Comparison of ENCODE assay signal across 37 cellular contexts in the genomic region with DNA sequence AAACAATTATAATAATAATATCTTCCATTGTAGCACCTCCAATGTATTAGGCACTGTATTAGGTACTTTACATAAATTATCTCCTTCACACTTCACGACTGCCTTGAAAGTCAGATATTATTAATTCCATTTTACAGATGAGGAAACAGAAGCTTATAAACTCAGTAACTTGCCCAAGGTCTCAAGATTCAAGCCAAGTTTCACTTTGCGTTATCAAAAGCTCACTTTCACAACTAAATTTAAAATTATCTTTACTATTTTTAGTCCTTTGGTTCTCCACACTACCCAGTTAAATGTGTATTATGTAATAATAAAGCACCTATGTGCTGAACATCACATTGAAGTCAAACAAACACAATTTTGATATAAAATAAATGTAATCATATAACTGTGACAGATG. TPM values are rescaled to one million over a fixed set of nuclear protein-coding genes. Genes with fewer than 3 reads are reported as not detected.
DNase-seq lines count a peak whose midpoint lies in the region; ATAC-seq, FAIRE-seq and TF ChIP-seq lines count a peak whose summit lies in the region.
"Had no signal": no experiment of that assay in that cellular context is flagged by ENCODE, and none has a peak within 500 bp of the region (broad histone marks: within the 10 kb centered on the region; RNA-seq: fewer than 3 reads in every experiment).

No MANE protein-coding gene starts in this region.

- intact Hi-C loops in activated CD4-positive, alpha-beta T cell treated with anti-CD3 and anti-CD28 coated beads, Interleukin-2, amount 10 ng/mL, durations not matched to agents 24 days and 14 days (cut with micrococcal nuclease) = no loop called here
- intact Hi-C loops in GM12878 (cut with micrococcal nuclease; ENCODE audit: unreplicated experiment) = loop anchor here (5.0 kb wide), 1 partner anchor 55 kb away; a partner anchor contains a TSS

- ATAC-seq in GM12878 = peak; percentile 65
- ATAC-seq in stimulated activated memory B cell treated with anti-CD40 and anti-IgM and Interleukin-4, amounts not matched to agents 10 μg/mL and 1 μg/mL and 100 μg/mL, for 72 hours = no peak
- ATAC-seq: gastroesophageal sphincter; K562; stimulated activated naive CD8-positive, alpha-beta T cell treated with anti-CD3 and anti-CD28 coated beads, Interleukin-15, amount 100 ng/mL, for 72 hours had no signal

- peak in 1 of 2 experiments; percentile 24; a peak in 1 of 4 replicates for TF ChIP-seq EP300 in GM12878 (IDR thresholded peaks at IDR 0.05; ENCODE audit: borderline replicate concordance in 1 of 2, control insufficient read depth in 1 of 2, low read depth in 2 of 2, low read length in 2 of 2)

- H4K20me1 ChIP-seq in KMS-11 (ENCODE audit: insufficient read depth) (no peaks in the 10 kb centered on the region), GM12878 (ENCODE audit: control insufficient read depth, insufficient read depth) (peaks cover 3% of the 10 kb centered on the region; the same call in 1 of the 2 replicates)

- FAIRE-seq in GM12878 (lab: Jason Lieb, UNC) = no peak
- FAIRE-seq: bronchial epithelial cell, colon, G401.6, K562, small intestine had no signal

- H3K4me1 ChIP-seq in KMS-11 (ENCODE audit: low read depth, poor library complexity, severe bottlenecking) = peaks cover 26% of the 10 kb centered on the region
- H3K4me1 ChIP-seq in GM12878 (ENCODE audit: control insufficient read depth, insufficient read depth, low read length) = peaks cover 28% of the 10 kb centered on the region
- H3K4me1 ChIP-seq: parathyroid adenoma had no signal

- H3K4me3 ChIP-seq in KMS-11 (IDR thresholded peaks at IDR 0.05; ENCODE audit: insufficient read depth, low read depth, low read length) (no peak overlapping the region), GM12878 (no peak overlapping the region), MG63 (no peak overlapping the region)
- H3K4me3 ChIP-seq: gastroesophageal sphincter, K562, lung, thoracic aorta had no signal

- H3K36me3 Mint-ChIP-seq in activated CD4-positive, alpha-beta T cell treated with anti-CD3 and anti-CD28 coated beads, Interleukin-2, amount 10 ng/mL, durations not matched to agents 24 days and 14 days (ENCODE audit: low read depth) = peaks cover 14% of the 10 kb centered on the region
- peaks cover 11% of the 10 kb centered on the region for H3K36me3 Mint-ChIP-seq in activated CD4-positive, alpha-beta T cell treated with anti-CD3 and anti-CD28 coated beads, Interleukin-2, amount 10 ng/mL, durations not matched to agents 7 days and 5 days (ENCODE audit: low read depth)
- H3K36me3 Mint-ChIP-seq in stimulated activated memory B cell treated with anti-CD40 and anti-IgM and Interleukin-4, amounts not matched to agents 10 μg/mL and 1 μg/mL and 100 μg/mL, for 72 hours = peaks cover 12% of the 10 kb centered on the region

- peaks cover 2% of the 10 kb centered on the region; the same call in 2 of the 3 replicates for H3K9me3 ChIP-seq in GM12878 (replicated peaks; ENCODE audit: control insufficient read depth, insufficient read depth, low read length)
- no peaks in the 10 kb centered on the region for H3K9me3 ChIP-seq in MG63
- H3K9me3 ChIP-seq: gastroesophageal sphincter, thoracic aorta had no signal

- CTCF ChIA-PET in activated CD4-positive, alpha-beta T cell treated with anti-CD3 and anti-CD28 coated beads, Interleukin-2, amount 10 ng/mL, durations not matched to agents 7 days and 5 days (lab: Charles Lee) = no interaction called here
- CTCF ChIA-PET in GM12878 (lab: Yijun Ruan, JAX) = interaction anchor here (0.7 to 4.0 kb wide), 13 partner anchors 9 to 229 kb away, joined by 3 to 28 read pairs (median 7); no protein-coding TSS in a partner anchor

- H3K27ac ChIP-seq in KMS-11 = no peak overlapping the region
- H3K27ac ChIP-seq in GM12878 (ENCODE audit: control insufficient read depth, insufficient read depth) = peak overlapping the region; percentile 45
- H3K27ac ChIP-seq: 22Rv1, C4-2B, gastroesophageal sphincter, parathyroid adenoma, thoracic aorta, VCaP had no signal

- no peak for TF ChIP-seq RAD21 in GM12878 (IDR thresholded peaks at IDR 0.05; ENCODE audit: insufficient read depth, low read depth, low read length)

- H3K36me3 ChIP-seq in KMS-11 (ENCODE audit: insufficient read depth) = no peaks in the 10 kb centered on the region
- no peaks in the 10 kb centered on the region; a peak in 1 of 4 replicates for H3K36me3 ChIP-seq in GM12878 (ENCODE audit: control insufficient read depth in 2 of 2, insufficient read depth in 2 of 2, low read length in 1 of 2)
- H3K36me3 ChIP-seq in MG63 = peaks cover 4% of the 10 kb centered on the region; the same call in 1 of the 2 replicates
- H3K36me3 ChIP-seq: thoracic aorta had no signal

- no peaks in the 10 kb centered on the region for H3K4me1 Mint-ChIP-seq in activated CD4-positive, alpha-beta T cell treated with anti-CD3 and anti-CD28 coated beads, Interleukin-2, amount 10 ng/mL, durations not matched to agents 24 days and 14 days
- H3K4me1 Mint-ChIP-seq in activated CD4-positive, alpha-beta T cell treated with anti-CD3 and anti-CD28 coated beads, Interleukin-2, amount 10 ng/mL, durations not matched to agents 7 days and 5 days = no peaks in the 10 kb centered on the region
- H3K4me1 Mint-ChIP-seq in stimulated activated memory B cell treated with anti-CD40 and anti-IgM and Interleukin-4, amounts not matched to agents 10 μg/mL and 1 μg/mL and 100 μg/mL, for 72 hours = peaks cover 47% of the 10 kb centered on the region

- POLR2A ChIA-PET in activated CD4-positive, alpha-beta T cell treated with anti-CD3 and anti-CD28 coated beads, Interleukin-2, amount 10 ng/mL, durations not matched to agents 7 days and 5 days (lab: Charles Lee) = no interaction called here
- POLR2A ChIA-PET in GM12878 (lab: Charles Lee) = interaction anchor here (0.5 to 4.7 kb wide), 13 partner anchors 9 to 310 kb away, joined by 3 to 34 read pairs (median 6); a partner anchor contains a TSS

- no peaks in the 10 kb centered on the region for H3K27me3 Mint-ChIP-seq in activated CD4-positive, alpha-beta T cell treated with anti-CD3 and anti-CD28 coated beads, Interleukin-2, amount 10 ng/mL, durations not matched to agents 24 days and 14 days
- no peaks in the 10 kb centered on the region for H3K27me3 Mint-ChIP-seq in activated CD4-positive, alpha-beta T cell treated with anti-CD3 and anti-CD28 coated beads, Interleukin-2, amount 10 ng/mL, durations not matched to agents 7 days and 5 days
- H3K27me3 Mint-ChIP-seq in stimulated activated memory B cell treated with anti-CD40 and anti-IgM and Interleukin-4, amounts not matched to agents 10 μg/mL and 1 μg/mL and 100 μg/mL, for 72 hours = no peaks in the 10 kb centered on the region
- H3K27me3 Mint-ChIP-seq: activated naive CD8-positive, alpha-beta T cell treated with anti-CD3 and anti-CD28 coated beads, Interleukin-2, amount 10 ng/mL, durations not matched to agents 7 days and 5 days; activated T-cell treated with anti-CD3 and anti-CD28 coated beads, Interleukin-2, amount 50 U/mL, for 24 hours; stimulated activated naive CD8-positive, alpha-beta T cell treated with anti-CD3 and anti-CD28 coated beads, Interleukin-15, amount 100 ng/mL, for 72 hours had no signal

- DNase-seq in activated CD4-positive, alpha-beta T cell treated with anti-CD3 and anti-CD28 coated beads, Interleukin-2, amount 10 ng/mL, durations not matched to agents 24 days and 14 days = peak; percentile 8
- DNase-seq in activated CD4-positive, alpha-beta T cell treated with anti-CD3 and anti-CD28 coated beads, Interleukin-2, amount 10 ng/mL, durations not matched to agents 7 days and 5 days = no peak
- DNase-seq in GM12878 (ENCODE audit: low read depth, low spot score) (peak; percentile 59), ACHN (no peak), HT-29 (ENCODE audit: low spot score) (no peak), MG63 (no peak)
- DNase-seq: activated CD4-positive, alpha-beta T cell treated with anti-CD3 and anti-CD28 coated beads for 4 hours; activated gamma-delta T cell treated with Interleukin-2 at 50 U/mL for 16 hours; activated naive CD8-positive, alpha-beta T cell treated with anti-CD3 and anti-CD28 coated beads, Interleukin-2, amount 10 ng/mL, durations not matched to agents 7 days and 5 days; activated T-cell treated with anti-CD3 and anti-CD28 coated beads, Interleukin-2, amount 50 U/mL, for 24 hours; aorta; effector CD8-positive, alpha-beta T cell; GOT3; HFFc6; hippocampal formation; NCI-H1417; NCI-H2029 treated with DMSO at 0.1 percent for 48 hours; NCI-H526; retina; small intestine; stimulated activated CD4-positive, alpha-beta T cell treated with anti-CD3 and anti-CD28 coated beads, Interleukin-1b, Interleukin-23, amount 100 ng/mL, for 48 hours; stimulated activated naive CD8-positive, alpha-beta T cell treated with anti-CD3 and anti-CD28 coated beads, Interleukin-15, amount 100 ng/mL, for 72 hours; T1000 had no signal

- H2AFZ ChIP-seq in KMS-11 (ENCODE audit: low read depth) (no peak overlapping the region), GM12878 (ENCODE audit: control insufficient read depth, low read depth, low read length) (no peak overlapping the region)
- H2AFZ ChIP-seq: parathyroid adenoma had no signal

- TSS peak; percentile 2 for BruUV-seq in GM12878 (replicated peaks; lab: Mats Ljungman, UMichigan)

- TF ChIP-seq POLR2A in GM12878 (IDR thresholded peaks at IDR 0.05; ENCODE audit: low read depth, low read length) = no peak

- no peak overlapping the region for H3K9ac ChIP-seq in KMS-11
- H3K9ac ChIP-seq in GM12878 (ENCODE audit: control insufficient read depth, insufficient read depth, low read length) = no peak overlapping the region
- H3K9ac ChIP-seq: parathyroid adenoma had no signal

- 0% methylated on average over 2 of the region's 2 CpGs for WGBS in GM12878 (ENCODE audit: insufficient coverage, insufficient replicate concordance, low lambda C conversion rate, missing lambda C conversion rate)

- H3K4me3 Mint-ChIP-seq in activated CD4-positive, alpha-beta T cell treated with anti-CD3 and anti-CD28 coated beads, Interleukin-2, amount 10 ng/mL, durations not matched to agents 24 days and 14 days = no peak overlapping the region
- H3K4me3 Mint-ChIP-seq in activated CD4-positive, alpha-beta T cell treated with anti-CD3 and anti-CD28 coated beads, Interleukin-2, amount 10 ng/mL, durations not matched to agents 7 days and 5 days = no peak overlapping the region
- no peak overlapping the region for H3K4me3 Mint-ChIP-seq in stimulated activated memory B cell treated with anti-CD40 and anti-IgM and Interleukin-4, amounts not matched to agents 10 μg/mL and 1 μg/mL and 100 μg/mL, for 72 hours
- H3K4me3 Mint-ChIP-seq: activated naive CD8-positive, alpha-beta T cell treated with anti-CD3 and anti-CD28 coated beads, Interleukin-2, amount 10 ng/mL, durations not matched to agents 7 days and 5 days; activated T-cell treated with anti-CD3 and anti-CD28 coated beads, Interleukin-2, amount 50 U/mL, for 24 hours; HFFc6; nephron; stimulated activated naive CD8-positive, alpha-beta T cell treated with anti-CD3 and anti-CD28 coated beads, Interleukin-15, amount 100 ng/mL, for 72 hours had no signal

- RAD21 ChIA-PET in GM12878 (lab: Charles Lee; ENCODE audit: unreplicated experiment) = interaction anchor here (0.9 to 4.8 kb wide), 24 partner anchors 10 to 180 kb away, joined by 3 to 64 read pairs (median 6); a partner anchor contains a TSS

- SMC1A ChIA-PET in GM12878 (lab: Charles Lee; ENCODE audit: uncharacterized antibody, unreplicated experiment) = interaction anchor here (0.6 to 7.4 kb wide), 24 partner anchors 9 to 154 kb away, joined by 3 to 109 read pairs (median 6); a partner anchor contains a TSS

- H3K9me3 Mint-ChIP-seq in activated CD4-positive, alpha-beta T cell treated with anti-CD3 and anti-CD28 coated beads, Interleukin-2, amount 10 ng/mL, durations not matched to agents 24 days and 14 days = no peaks in the 10 kb centered on the region
- no peaks in the 10 kb centered on the region for H3K9me3 Mint-ChIP-seq in activated CD4-positive, alpha-beta T cell treated with anti-CD3 and anti-CD28 coated beads, Interleukin-2, amount 10 ng/mL, durations not matched to agents 7 days and 5 days
- no peaks in the 10 kb centered on the region for H3K9me3 Mint-ChIP-seq in stimulated activated memory B cell treated with anti-CD40 and anti-IgM and Interleukin-4, amounts not matched to agents 10 μg/mL and 1 μg/mL and 100 μg/mL, for 72 hours
- H3K9me3 Mint-ChIP-seq: activated naive CD8-positive, alpha-beta T cell treated with anti-CD3 and anti-CD28 coated beads, Interleukin-2, amount 10 ng/mL, durations not matched to agents 7 days and 5 days; activated T-cell treated with anti-CD3 and anti-CD28 coated beads, Interleukin-2, amount 50 U/mL, for 24 hours; HFFc6; nephron; stimulated activated naive CD8-positive, alpha-beta T cell treated with anti-CD3 and anti-CD28 coated beads, Interleukin-15, amount 100 ng/mL, for 72 hours had no signal

- H3K79me2 ChIP-seq in KMS-11 (ENCODE audit: insufficient read depth, low read depth) = no peaks in the 10 kb centered on the region; the same call in 1 of the 2 replicates
- H3K79me2 ChIP-seq in GM12878 (ENCODE audit: control insufficient read depth, insufficient read depth, low read length) = peaks cover 8% of the 10 kb centered on the region

- H3K4me2 ChIP-seq in KMS-11 = peak overlapping the region; percentile 51
- peak overlapping the region; percentile 73 for H3K4me2 ChIP-seq in GM12878 (ENCODE audit: control insufficient read depth, insufficient read depth)

- no peak overlapping the region for H3K27ac Mint-ChIP-seq in activated CD4-positive, alpha-beta T cell treated with anti-CD3 and anti-CD28 coated beads, Interleukin-2, amount 10 ng/mL, durations not matched to agents 24 days and 14 days
- H3K27ac Mint-ChIP-seq in activated CD4-positive, alpha-beta T cell treated with anti-CD3 and anti-CD28 coated beads, Interleukin-2, amount 10 ng/mL, durations not matched to agents 7 days and 5 days = no peak overlapping the region
- peak overlapping the region; percentile 77 for H3K27ac Mint-ChIP-seq in stimulated activated memory B cell treated with anti-CD40 and anti-IgM and Interleukin-4, amounts not matched to agents 10 μg/mL and 1 μg/mL and 100 μg/mL, for 72 hours
- H3K27ac Mint-ChIP-seq: activated naive CD8-positive, alpha-beta T cell treated with anti-CD3 and anti-CD28 coated beads, Interleukin-2, amount 10 ng/mL, durations not matched to agents 7 days and 5 days; activated T-cell treated with anti-CD3 and anti-CD28 coated beads, Interleukin-2, amount 50 U/mL, for 24 hours; stimulated activated naive CD8-positive, alpha-beta T cell treated with anti-CD3 and anti-CD28 coated beads, Interleukin-15, amount 100 ng/mL, for 72 hours had no signal

- in situ Hi-C loops in GM12878 (cut with MboI) = no loop called here
- in situ Hi-C loops in ACHN (cut with HindIII; ENCODE audit: low pct_ligation_motif_present, low pct_unique_long_range_greater_than_20kb, low sequenced_read_pairs) = no loop called here

- TF ChIP-seq CTCF in KMS-11 (conservative IDR thresholded peaks at IDR 0.05; ENCODE audit: low read depth, low read length) (no peak), GM12878 (IDR thresholded peaks at IDR 0.05 in 2 of 3, conservative IDR thresholded peaks at IDR 0.05 in 1 of 3; ENCODE audit: control insufficient read depth in 2 of 3, extremely low read depth in 1 of 3, insufficient read depth in 1 of 3, low read depth in 3 of 3, low read length in 3 of 3) (no peak)

- H3K27me3 ChIP-seq in KMS-11 (ENCODE audit: insufficient read depth, low read depth) (no peaks in the 10 kb centered on the region), GM12878 (replicated peaks in 1 of 2; ENCODE audit: control insufficient read depth in 2 of 2, insufficient read depth in 2 of 2, low read length in 1 of 2) (no peaks in the 10 kb centered on the region), MG63 (no peaks in the 10 kb centered on the region)
- H3K27me3 ChIP-seq: gastroesophageal sphincter had no signal

RNA-seq across cellular contexts. Expression of a gene that starts 55.8 kb away (rescaled TPM):
- total RNA-seq in activated CD4-positive, alpha-beta T cell treated with anti-CD3 and anti-CD28 coated beads, Interleukin-2, amount 10 ng/mL, durations not matched to agents 24 days and 14 days = 48.1 and 54.8 TPM in 2 replicates
- 10 to 100 TPM; 39.6 to 49.6 TPM for total RNA-seq in activated CD4-positive, alpha-beta T cell treated with anti-CD3 and anti-CD28 coated beads, Interleukin-2, amount 10 ng/mL, durations not matched to agents 7 days and 5 days
- total RNA-seq in GM12878 (2013; cell fraction: nucleolus; rRNA removed) = 141 and 152 TPM in 2 replicates
- total RNA-seq in GM12878 (2014; rRNA removed) (28.2 and 31.0 TPM in 2 replicates), GM12878 (2014; rRNA removed; fragmentation: Illumina TruSeq; extraction: Trizol) (22.0 and 23.7 TPM in 2 replicates), GM12878 (2021) (49.7 and 57.4 TPM in 2 replicates)
- polyA plus RNA-seq in GM12878 (2011; ENCODE audit: low read depth) = 23.6 TPM
- polyA plus RNA-seq in GM12878 (2011; rRNA removed) (96.5 and 147 TPM in 2 replicates), GM12878 (2014; fragmentation: Illumina TruSeq; extraction: Trizol) (56.3 and 59.5 TPM in 2 replicates), GM12878 (2014; fragmentation: Nextera tagmentation; extraction: Ambion mirVana) (10 to 100 TPM; 29.8 to 30.9 TPM), GM12878 (2014; rRNA removed) (37.5 and 43.5 TPM in 2 replicates), GM12878 (2016; fragmentation: Nextera tagmentation; extraction: Ambion mirVana) (10 to 100 TPM; 54.3 to 54.5 TPM)
- polyA plus RNA-seq in GM12878 (2011; cell fraction: cytosol; rRNA removed) = 162 and 211 TPM in 2 replicates
- polyA plus RNA-seq in GM12878 (2011; cell fraction: nucleus; rRNA removed) = 181 and 228 TPM in 2 replicates
- 28.5 and 35.1 TPM in 2 replicates for polyA plus RNA-seq in GM12878 (2012)
- polyA minus RNA-seq in GM12878 (2011; rRNA and poly(A)+ RNA removed) = 243 and 306 TPM in 2 replicates
- 61.1 and 78.4 TPM in 2 replicates for polyA minus RNA-seq in GM12878 (2011; cell fraction: cytosol; rRNA and poly(A)+ RNA removed)
- polyA minus RNA-seq in GM12878 (2011; cell fraction: nucleus; rRNA and poly(A)+ RNA removed) = 125 and 195 TPM in 2 replicates
- total RNA-seq in HT-29 (2014; rRNA removed; shearing (Covaris generic)) = 19.6 and 19.9 TPM in 2 replicates
- total RNA-seq in MG63 (2014; rRNA removed; shearing (Covaris generic); ENCODE audit: low replicate concordance) = 12.2 and 21.5 TPM in 2 replicates

Comparison
In these comparisons a context has a peak if more than half of its experiments do, and no peak if none do; other contexts are left out.
1. DNase-seq: peak in activated CD4-positive, alpha-beta T cell treated with anti-CD3 and anti-CD28 coated beads, Interleukin-2, amount 10 ng/mL, durations not matched to agents 24 days and 14 days (single experiment) and GM12878 (single experiment); none in activated CD4-positive, alpha-beta T cell treated with anti-CD3 and anti-CD28 coated beads, Interleukin-2, amount 10 ng/mL, durations not matched to agents 7 days and 5 days (single experiment), ACHN (single experiment), HT-29 (single experiment) and MG63 (single experiment).